In genomic region chr14:65228956-65229355, GRCh38 we compare ENCODE assay signal across 1 cellular context.
TF ChIP-seq lines count a peak whose summit lies in the region.

No MANE protein-coding gene starts in this region.

TF ChIP-seq in IMR-90, 13 proteins besides CTCF, POLR2A, EP300 and RAD21 (continued from another document):
- TF ChIP-seq ELK1 (IDR thresholded peaks at IDR 0.05; ENCODE audit: borderline replicate concordance, low read depth, low read length): no peak
- TF ChIP-seq MXI1 (IDR thresholded peaks at IDR 0.05; ENCODE audit: borderline replicate concordance, low read depth, low read length): no peak
- TF ChIP-seq MAFK (IDR thresholded peaks at IDR 0.05; ENCODE audit: low read depth, low read length): no peak
- no peak for TF ChIP-seq USF2 (IDR thresholded peaks at IDR 0.05; ENCODE audit: low read depth, low read length)
- no peak for TF ChIP-seq CHD1 (IDR thresholded peaks at IDR 0.05; ENCODE audit: low read depth, low read length)
- TF ChIP-seq SMC3 (IDR thresholded peaks at IDR 0.05; ENCODE audit: low read depth, low read length): no peak
- no peak for TF ChIP-seq FOS (IDR thresholded peaks at IDR 0.05; ENCODE audit: low read depth, low read length)
